Comparison of ENCODE assay signal across 20 cellular contexts in the genomic region with DNA sequence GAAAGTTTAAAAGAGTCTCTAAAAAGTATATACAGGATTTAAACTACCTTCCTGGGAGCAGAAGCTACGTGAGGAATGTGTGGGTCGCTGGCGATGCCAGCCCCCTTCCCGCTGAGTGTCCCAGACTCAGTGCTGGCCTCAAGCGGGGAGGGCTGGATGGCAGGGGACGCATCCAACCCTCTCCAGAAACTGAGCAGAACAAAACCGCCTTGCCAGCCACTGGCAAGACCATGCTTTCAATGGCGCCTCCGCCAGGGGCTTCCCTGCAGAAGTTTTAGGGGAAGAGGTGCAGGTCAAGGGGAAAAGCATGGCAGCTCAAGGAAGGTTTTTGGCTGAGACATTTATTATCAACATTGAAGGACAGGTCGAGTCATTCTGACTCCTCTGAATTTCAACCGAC.
"Had no signal": no experiment of that assay in that cellular context is flagged by ENCODE, and none has a peak within 500 bp of the region (broad histone marks: within the 10 kb centered on the region; RNA-seq: fewer than 3 reads in every experiment).

No MANE protein-coding gene starts in this region.

- ATAC-seq: activated naive CD8-positive, alpha-beta T cell treated with anti-CD3 and anti-CD28 coated beads, Interleukin-2, amount 50 U/mL, for 24 hours; effector memory CD8-positive, alpha-beta T cell; gastrocnemius medialis; heart right ventricle; naive thymus-derived CD4-positive, alpha-beta T cell; right cardiac atrium; stimulated activated naive CD8-positive, alpha-beta T cell treated with anti-CD3 and anti-CD28 coated beads, Interleukin-15, Interleukin-2, amounts not matched to agents 100 U/mL and 50 U/mL, for 24 hours had no signal

- H3K27me3 ChIP-seq: ascending aorta, gastrocnemius medialis, heart right ventricle, suprapubic skin had no signal

- H3K27ac ChIP-seq: ascending aorta, heart right ventricle, suprapubic skin had no signal

- H3K9me3 ChIP-seq: ascending aorta, gastrocnemius medialis, heart right ventricle, mucosa of descending colon, suprapubic skin had no signal

- FAIRE-seq: small intestine had no signal

- H3K4me1 ChIP-seq: ascending aorta, gastrocnemius medialis, heart right ventricle, suprapubic skin had no signal

- H3K4me3 ChIP-seq: ascending aorta, gastrocnemius medialis, heart right ventricle, lung, mucosa of descending colon, suprapubic skin had no signal

- DNase-seq: activated CD4-positive, alpha-beta T cell treated with anti-CD3 and anti-CD28 coated beads for 1 hour; activated CD4-positive, alpha-beta T cell treated with anti-CD3 and anti-CD28 coated beads, Interleukin-2, amount 50 U/mL, for 4 hours; activated naive CD4-positive, alpha-beta T cell treated with anti-CD3 and anti-CD28 coated beads for 36 hours; activated naive CD8-positive, alpha-beta T cell treated with anti-CD3 and anti-CD28 coated beads, Interleukin-2, amount 50 U/mL, for 24 hours; activated T-cell treated with anti-CD3 and anti-CD28 coated beads for 4 hours; dermis blood vessel endothelial cell; effector memory CD8-positive, alpha-beta T cell; erythroblast; gastrocnemius medialis; heart right ventricle; naive thymus-derived CD4-positive, alpha-beta T cell; occipital lobe; right cardiac atrium; small intestine; stimulated activated naive CD8-positive, alpha-beta T cell treated with anti-CD3 and anti-CD28 coated beads, Interleukin-15, Interleukin-2, amounts not matched to agents 100 U/mL and 50 U/mL, for 24 hours; trophoblast cell had no signal
